ENCODE assay signal across 8 cellular contexts in the genomic region with DNA sequence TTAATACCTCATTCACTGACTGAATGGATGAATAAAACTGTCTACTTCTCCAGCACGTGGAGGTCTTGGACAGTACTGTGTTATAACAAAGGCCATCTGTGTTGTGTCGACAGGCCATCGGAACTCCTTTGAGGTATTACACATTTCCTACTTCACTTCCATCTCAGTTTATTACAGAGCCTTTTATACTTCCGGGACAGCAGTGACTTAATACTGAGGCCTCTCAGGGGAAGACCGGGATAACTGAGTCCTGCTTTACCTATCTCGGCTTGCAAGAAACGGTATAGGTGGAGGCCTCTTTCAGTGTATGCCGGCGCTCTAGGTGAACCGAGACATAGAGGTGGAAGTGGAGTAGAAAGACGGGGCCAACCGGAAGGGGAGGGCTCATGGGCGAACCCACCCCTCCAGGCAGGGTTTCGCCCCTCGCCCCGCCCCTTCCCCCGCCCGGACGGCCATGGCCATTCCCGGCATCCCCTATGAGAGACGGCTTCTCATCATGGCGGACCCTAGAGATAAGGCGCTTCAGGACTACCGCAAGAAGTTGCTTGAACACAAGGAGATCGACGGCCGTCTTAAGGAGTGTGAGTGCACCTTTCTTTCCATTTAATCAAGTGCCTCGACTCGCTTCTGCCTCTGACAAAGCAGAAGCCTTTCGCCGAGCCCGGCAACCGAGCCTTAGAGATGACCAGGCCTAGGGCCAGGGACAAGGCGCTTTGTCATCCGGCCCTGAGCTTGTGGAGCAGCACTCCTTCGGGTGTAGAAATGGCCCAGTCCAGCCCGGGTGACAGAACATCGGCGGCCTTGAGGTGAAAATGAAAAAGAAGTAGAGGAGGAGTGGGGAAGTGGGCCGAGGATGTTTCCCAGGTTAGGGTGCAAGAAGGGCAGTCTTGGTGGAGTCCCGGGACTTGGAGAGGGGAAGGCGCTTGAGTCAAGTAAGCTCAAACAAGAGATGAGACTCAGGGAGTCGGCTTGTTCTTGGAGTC. TPM values are rescaled to one million over a fixed set of nuclear protein-coding genes. Genes with fewer than 3 reads are reported as not detected.
DNase-seq lines count a peak whose midpoint lies in the region; ATAC-seq and TF ChIP-seq lines count a peak whose summit lies in the region.

Gene PSMC6 (plus strand): TSS at position 477 of the 983 bp plus-strand sequence. CDS start 20 bp downstream, at position 497.

- peak within 1 kb of the TSS; percentile 98 for H3K27ac Mint-ChIP-seq in activated CD4-positive, alpha-beta T cell treated with anti-CD3 and anti-CD28 coated beads, Interleukin-2, amount 10 ng/mL, durations not matched to agents 24 days and 14 days

- peak within 1 kb of the TSS; percentile 99 for H3K4me3 Mint-ChIP-seq in activated CD4-positive, alpha-beta T cell treated with anti-CD3 and anti-CD28 coated beads, Interleukin-2, amount 10 ng/mL, durations not matched to agents 24 days and 14 days

- no peaks in the 10 kb centered on the region for H3K4me1 ChIP-seq in colonic mucosa

- peaks cover 34% of the 10 kb centered on the region for H3K4me1 Mint-ChIP-seq in activated CD4-positive, alpha-beta T cell treated with anti-CD3 and anti-CD28 coated beads, Interleukin-2, amount 10 ng/mL, durations not matched to agents 24 days and 14 days

- peak within 1 kb of the TSS; percentile 86 to 87 for H3K9ac ChIP-seq in colonic mucosa (ENCODE audit: low read depth in 2 of 2, low read length in 2 of 2)

- no peak for TF ChIP-seq CTCF in colonic mucosa (IDR thresholded peaks at IDR 0.05)

- peak within 1 kb of the TSS; percentile 79 for H3K27ac ChIP-seq in colonic mucosa

- ATAC-seq in GM19351 (IDR thresholded peaks at IDR 0.05; ENCODE audit: unreplicated experiment) (peak; percentile 97), HG03520 (IDR thresholded peaks at IDR 0.05; ENCODE audit: unreplicated experiment) (peak; percentile 97), left lobe of liver (peak; percentile 100)

- H3K4me3 ChIP-seq in colonic mucosa, result peak within 1 kb of the TSS; percentile 70

- intact Hi-C loops in activated CD4-positive, alpha-beta T cell treated with anti-CD3 and anti-CD28 coated beads, Interleukin-2, amount 10 ng/mL, durations not matched to agents 24 days and 14 days (cut with micrococcal nuclease), result loop anchor here (1.0 to 10.0 kb wide), 5 partner anchors 13 to 392 kb away; partner anchors contain the start of genes GNPNAT1, GPR137C, PTGER2 and STYX
- intact Hi-C loops in colonic mucosa (cut with DNase I), result no loop called here

- H3K27me3 ChIP-seq in colonic mucosa, result no peaks in the 10 kb centered on the region

- no peaks in the 10 kb centered on the region for H3K27me3 Mint-ChIP-seq in activated CD4-positive, alpha-beta T cell treated with anti-CD3 and anti-CD28 coated beads, Interleukin-2, amount 10 ng/mL, durations not matched to agents 24 days and 14 days

- H3K9me3 ChIP-seq in colonic mucosa, result no peaks in the 10 kb centered on the region

- peaks cover 39% of the 10 kb centered on the region for H3K36me3 Mint-ChIP-seq in activated CD4-positive, alpha-beta T cell treated with anti-CD3 and anti-CD28 coated beads, Interleukin-2, amount 10 ng/mL, durations not matched to agents 24 days and 14 days (ENCODE audit: low read depth)

- H3K36me3 ChIP-seq in colonic mucosa, result peaks cover 5% of the 10 kb centered on the region

- DNase-seq in C1 segment of cervical spinal cord (lab: John Stamatoyannopoulos, UW), result peak; percentile 47 to 96 (median 88)
- peak; percentile 86 for DNase-seq in NCI-H526 treated with DMSO at 0.1 percent for 48 hours (lab: John Stamatoyannopoulos, UW)
- peak; percentile 96 for DNase-seq in activated CD4-positive, alpha-beta T cell treated with anti-CD3 and anti-CD28 coated beads, Interleukin-2, amount 10 ng/mL, durations not matched to agents 24 days and 14 days
- DNase-seq in colonic mucosa, result peak; percentile 98
- peak; percentile 96 for DNase-seq in left lobe of liver (ENCODE audit: low spot score)
- DNase-seq in stimulated activated CD4-positive, alpha-beta T cell treated with anti-CD3 and anti-CD28 coated beads, Interleukin-2, amount 100 ng/mL, for 4 hours (ENCODE audit: low read depth), result peak; percentile 92

- no peaks in the 10 kb centered on the region for H3K9me3 Mint-ChIP-seq in activated CD4-positive, alpha-beta T cell treated with anti-CD3 and anti-CD28 coated beads, Interleukin-2, amount 10 ng/mL, durations not matched to agents 24 days and 14 days

RNA-seq across cellular contexts. Expression of gene PSMC6, which starts in this region (rescaled TPM):
- total RNA-seq in activated CD4-positive, alpha-beta T cell treated with anti-CD3 and anti-CD28 coated beads, Interleukin-2, amount 10 ng/mL, durations not matched to agents 24 days and 14 days, result 142 and 143 TPM in 2 replicates
- total RNA-seq in colonic mucosa (10 to 100 TPM; 71.1 to 76.8 TPM), left lobe of liver (34.7 TPM)

Comparison
In these comparisons a context has a peak if more than half of its experiments do, and no peak if none do; other contexts are left out.
1. Peak in every context shown above with its lines: DNase-seq, ATAC-seq, H3K4me3 ChIP-seq and H3K27ac ChIP-seq.